Comparison of ENCODE assay signal across 8 cellular contexts in the genomic region with DNA sequence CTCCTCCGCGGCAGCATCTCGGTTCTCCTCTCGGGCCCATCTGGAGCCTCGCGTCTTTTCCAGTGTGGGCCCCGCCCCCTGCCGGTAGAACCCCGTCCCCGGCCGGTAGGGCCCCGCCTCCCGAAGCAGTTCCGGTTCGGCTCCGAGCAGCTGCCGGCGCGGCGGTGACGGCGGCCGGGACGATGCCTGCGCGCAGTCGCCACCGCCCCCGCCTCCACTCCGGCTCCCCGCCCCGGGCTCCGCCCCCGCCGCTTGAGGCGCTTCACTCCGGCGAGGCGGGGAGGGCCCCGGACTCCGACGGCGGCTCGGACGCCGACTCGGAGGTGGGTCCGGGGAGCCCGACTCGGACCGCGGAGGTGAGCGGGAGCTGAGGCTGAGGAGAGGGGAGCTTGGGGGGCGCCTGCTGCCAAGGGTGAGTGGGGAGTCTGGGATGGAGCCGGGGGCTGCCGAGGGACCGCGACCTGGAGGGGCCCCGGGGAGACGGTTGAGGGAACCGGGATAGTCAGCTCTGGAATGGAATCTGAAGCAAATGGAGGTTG. TPM values are rescaled to one million over a fixed set of nuclear protein-coding genes. Genes with fewer than 3 reads are reported as not detected.
A peak's percentile ranks its signal among the peaks of the same experiment; 100 is the strongest.
DNase-seq lines count a peak whose midpoint lies in the region; ATAC-seq lines count a peak whose summit lies in the region.

A gene (plus strand): TSS at position 290 of the 539 bp plus-strand sequence. CDS start 38,873 bp downstream, outside the sequence.

- POLR2A ChIA-PET in activated CD4-positive, alpha-beta T cell treated with anti-CD3 and anti-CD28 coated beads for 36 hours (lab: Charles Lee) = interaction anchor here (0.6 to 2.0 kb wide), 4 partner anchors 8 to 99 kb away, joined by 3 to 6 read pairs (median 4); a partner anchor contains a TSS

- peak within 1 kb of the TSS; percentile 99 for H3K4me3 Mint-ChIP-seq in activated CD4-positive, alpha-beta T cell treated with anti-CD3 and anti-CD28 coated beads for 36 hours

- CTCF ChIA-PET in activated CD4-positive, alpha-beta T cell treated with anti-CD3 and anti-CD28 coated beads for 36 hours (lab: Charles Lee) = interaction anchor here (1.5 to 1.7 kb wide), 3 partner anchors 13 to 124 kb away, joined by 4 to 12 read pairs (median 4); a partner anchor contains a TSS

- no peaks in the 10 kb centered on the region for H3K9me3 Mint-ChIP-seq in activated CD4-positive, alpha-beta T cell treated with anti-CD3 and anti-CD28 coated beads for 36 hours (ENCODE audit: low read depth)

- peaks cover 8% of the 10 kb centered on the region for H3K36me3 Mint-ChIP-seq in activated CD4-positive, alpha-beta T cell treated with anti-CD3 and anti-CD28 coated beads for 36 hours (ENCODE audit: low read depth)

- peak; percentile 77 for ATAC-seq in HG03095 (IDR thresholded peaks at IDR 0.05; ENCODE audit: unreplicated experiment)
- ATAC-seq in activated CD4-positive, alpha-beta T cell treated with anti-CD3 and anti-CD28 coated beads for 36 hours = peak; percentile 90

- H3K4me1 Mint-ChIP-seq in activated CD4-positive, alpha-beta T cell treated with anti-CD3 and anti-CD28 coated beads for 36 hours = peaks cover 51% of the 10 kb centered on the region

- peak; percentile 97 for DNase-seq in DMS 273 (lab: John Stamatoyannopoulos, UW; ENCODE audit: unreplicated experiment)
- no peak for DNase-seq in DMS 273 treated with DMSO at 0.1 percent for 48 hours (lab: John Stamatoyannopoulos, UW)
- peak; percentile 78 for DNase-seq in NCI-H446 treated with DMSO at 0.1 percent for 48 hours (lab: John Stamatoyannopoulos, UW)
- DNase-seq in activated CD4-positive, alpha-beta T cell treated with anti-CD3 and anti-CD28 coated beads for 36 hours = peak; percentile 99
- peak; percentile 94 for DNase-seq in cerebellum (ENCODE audit: low spot score)
- DNase-seq in kidney glomerular epithelial cell (lab: John Stamatoyannopoulos, UW) = peak; percentile 92
- peak; percentile 99 for DNase-seq in stimulated activated CD4-positive, alpha-beta T cell treated with anti-CD3 and anti-CD28 coated beads, Interleukin-15, amount 100 ng/mL, for 24 hours

- intact Hi-C loops in activated CD4-positive, alpha-beta T cell treated with anti-CD3 and anti-CD28 coated beads for 36 hours (cut with DNase I, micrococcal nuclease) = loop anchor here (1.0 to 10.0 kb wide), 13 partner anchors 69 to 1327 kb away; a partner anchor contains a TSS

- H3K27ac Mint-ChIP-seq in activated CD4-positive, alpha-beta T cell treated with anti-CD3 and anti-CD28 coated beads for 36 hours = peak within 1 kb of the TSS; percentile 99

- no peaks in the 10 kb centered on the region for H3K27me3 Mint-ChIP-seq in activated CD4-positive, alpha-beta T cell treated with anti-CD3 and anti-CD28 coated beads for 36 hours

RNA-seq across cellular contexts. Expression of the gene that starts here (rescaled TPM):
- 10 to 100 TPM; 20.5 to 20.9 TPM for total RNA-seq in activated CD4-positive, alpha-beta T cell treated with anti-CD3 and anti-CD28 coated beads for 36 hours
- total RNA-seq in cerebellum = 67.5 TPM
